8 cellular contexts compared by ENCODE assay signal in the genomic region with DNA sequence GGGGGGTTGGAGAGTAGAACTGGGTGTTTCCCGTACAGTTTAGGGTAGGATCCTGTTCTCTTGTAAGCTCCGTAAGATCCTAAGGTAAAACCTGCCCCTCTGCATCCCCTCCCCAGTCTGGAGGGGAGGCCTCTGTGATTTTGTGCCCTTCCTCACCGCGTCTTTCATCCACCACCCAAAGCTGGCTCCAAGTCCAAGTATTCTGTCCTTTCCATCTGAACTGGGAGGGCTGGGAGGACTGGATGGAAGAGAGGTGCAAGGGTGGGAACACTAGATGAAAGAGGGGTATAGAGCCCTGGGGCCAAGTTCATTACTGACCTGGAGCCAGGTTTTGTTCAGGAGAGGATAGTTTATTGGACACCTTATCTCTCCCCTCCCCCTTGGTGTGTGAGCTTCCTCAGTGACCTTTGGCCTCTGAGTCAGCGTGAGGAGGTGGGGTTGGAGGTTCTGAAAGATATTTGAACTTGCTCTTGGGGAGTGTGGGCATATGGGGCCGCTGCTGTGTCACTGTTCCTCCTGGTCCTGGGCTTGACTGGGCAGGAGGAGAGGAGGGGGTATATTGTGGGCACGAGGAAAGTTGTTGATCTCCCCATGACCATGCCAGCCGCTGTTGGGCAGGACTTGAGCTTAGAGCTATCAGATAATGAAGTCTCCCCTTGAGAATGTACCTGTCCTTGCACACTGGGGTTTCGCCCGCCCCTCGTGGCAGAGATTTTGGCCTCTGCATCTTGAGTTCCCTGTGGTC. TPM values are rescaled to one million over a fixed set of nuclear protein-coding genes. Genes with fewer than 3 reads are reported as not detected.
DNase-seq lines count a peak whose midpoint lies in the region; ATAC-seq and TF ChIP-seq lines count a peak whose summit lies in the region.

No MANE protein-coding gene starts in this region.

- H3K9ac ChIP-seq in colonic mucosa (ENCODE audit: low read depth in 2 of 2, low read length in 2 of 2), result peak overlapping the region; percentile 96 to 100

- DNase-seq in DMS153 (lab: John Stamatoyannopoulos, UW) (peak; percentile 30), LHCN-M2 (ENCODE audit: low read depth) (peak; percentile 92), colonic mucosa (peak; percentile 95), lung (ENCODE audit: low spot score) (peak; percentile 80), NCI-H2107 (lab: John Stamatoyannopoulos, UW) (no peak)
- peak; percentile 66 for DNase-seq in activated CD4-positive, CD25-positive, alpha-beta regulatory T cell treated with anti-CD3 and anti-CD28 coated beads, Interleukin-2, amount 50 U/mL, for 16 hours (ENCODE audit: low read depth, low spot score)
- peak; percentile 60 for DNase-seq in stimulated activated CD8-positive, alpha-beta memory T cell treated with anti-CD3 and anti-CD28 coated beads, Interleukin-12 subunit alpha, Interleukin-12 subunit beta, amount 100 ng/mL, for 4 hours (ENCODE audit: low read depth)

- H3K4me1 ChIP-seq in colonic mucosa (peaks cover 35% of the 10 kb centered on the region), lung (ENCODE audit: control insufficient read depth in 2 of 2, insufficient read depth in 2 of 2, low read length in 2 of 2) (peaks cover 17 to 34% of the 10 kb centered on the region in 2 donors)

- TF ChIP-seq CTCF in colonic mucosa (IDR thresholded peaks at IDR 0.05) (no peak), lung (IDR thresholded peaks at IDR 0.05; ENCODE audit: control extremely low read depth, extremely low read depth) (no peak)

- ATAC-seq in lung (ENCODE audit: insufficient read depth, low FRiP score), result peak; percentile 12
- ATAC-seq in HG02642 (IDR thresholded peaks at IDR 0.05; ENCODE audit: poor library complexity, unreplicated experiment), result no peak

- H3K36me3 ChIP-seq in colonic mucosa, result no peaks in the 10 kb centered on the region
- H3K36me3 ChIP-seq in lung (ENCODE audit: control insufficient read depth in 2 of 2, insufficient read depth in 2 of 2, low read length in 2 of 2), result peaks cover 0 to 3% of the 10 kb centered on the region in 2 donors

- H3K27me3 ChIP-seq in colonic mucosa (no peaks in the 10 kb centered on the region), lung (ENCODE audit: control insufficient read depth, insufficient read depth) (no peaks in the 10 kb centered on the region)

- H3K4me3 ChIP-seq in colonic mucosa, result peak overlapping the region; percentile 89
- H3K4me3 ChIP-seq in lung, result peak overlapping the region; percentile 93

- 18 to 25% methylated on average over 11 of the region's 11 CpGs for WGBS in lung, 2 donors

- H3K27ac ChIP-seq in colonic mucosa (peak overlapping the region; percentile 100), lung (ENCODE audit: low read depth in 1 of 2, low read length in 1 of 2) (peak overlapping the region; percentile 55 to 74)

- intact Hi-C loops in colonic mucosa (cut with DNase I), result loop anchor here (10.0 kb wide), 1 partner anchor 103 kb away; no protein-coding TSS in a partner anchor

- H3K9me3 ChIP-seq in colonic mucosa (no peaks in the 10 kb centered on the region), lung (ENCODE audit: control insufficient read depth in 2 of 2, insufficient read depth in 1 of 2, low read length in 1 of 2) (no peaks in the 10 kb centered on the region)

RNA-seq across cellular contexts. Expression of a gene that starts 1.6 kb away (rescaled TPM):
- total RNA-seq in LHCN-M2 (2014; rRNA removed) (299 and 362 TPM in 2 replicates), colonic mucosa (100 to 1,000 TPM; 297 to 330 TPM), lung (100 to 1,000 TPM in 1 of 2 donors, 10 to 100 TPM in 1; 78.8 to 140 TPM)
- 456 TPM for polyA plus RNA-seq in LHCN-M2 (2012)
- polyA plus RNA-seq in lung, result 10 to 100 TPM; 65.5 to 85.1 TPM

RNA-seq across cellular contexts. Expression of a gene that starts 17.9 kb away (rescaled TPM):
- total RNA-seq in LHCN-M2 (2014; rRNA removed) (945 and 978 TPM in 2 replicates), colonic mucosa (100 to 1,000 TPM; 845 to 956 TPM), lung (1,000 to 10,000 TPM in 1 of 2 donors, 100 to 1,000 TPM in 1; 989 to 1,269 TPM)
- polyA plus RNA-seq in LHCN-M2 (2012), result 2,218 TPM
- polyA plus RNA-seq in lung, result 1,000 to 10,000 TPM; 2,276 to 4,467 TPM

RNA-seq across cellular contexts. Expression of a gene that starts 46.3 kb away (rescaled TPM):
- total RNA-seq in LHCN-M2 (2014; rRNA removed) (9.5 and 10.1 TPM in 2 replicates), colonic mucosa (10 to 100 TPM; 18.7 TPM), lung (10 to 100 TPM; 21.2 TPM)
- 9.3 TPM for polyA plus RNA-seq in LHCN-M2 (2012)
- polyA plus RNA-seq in lung, result 10 to 100 TPM; 20.1 to 21.4 TPM
